ENCODE assay signal across 8 cellular contexts in the genomic region with DNA sequence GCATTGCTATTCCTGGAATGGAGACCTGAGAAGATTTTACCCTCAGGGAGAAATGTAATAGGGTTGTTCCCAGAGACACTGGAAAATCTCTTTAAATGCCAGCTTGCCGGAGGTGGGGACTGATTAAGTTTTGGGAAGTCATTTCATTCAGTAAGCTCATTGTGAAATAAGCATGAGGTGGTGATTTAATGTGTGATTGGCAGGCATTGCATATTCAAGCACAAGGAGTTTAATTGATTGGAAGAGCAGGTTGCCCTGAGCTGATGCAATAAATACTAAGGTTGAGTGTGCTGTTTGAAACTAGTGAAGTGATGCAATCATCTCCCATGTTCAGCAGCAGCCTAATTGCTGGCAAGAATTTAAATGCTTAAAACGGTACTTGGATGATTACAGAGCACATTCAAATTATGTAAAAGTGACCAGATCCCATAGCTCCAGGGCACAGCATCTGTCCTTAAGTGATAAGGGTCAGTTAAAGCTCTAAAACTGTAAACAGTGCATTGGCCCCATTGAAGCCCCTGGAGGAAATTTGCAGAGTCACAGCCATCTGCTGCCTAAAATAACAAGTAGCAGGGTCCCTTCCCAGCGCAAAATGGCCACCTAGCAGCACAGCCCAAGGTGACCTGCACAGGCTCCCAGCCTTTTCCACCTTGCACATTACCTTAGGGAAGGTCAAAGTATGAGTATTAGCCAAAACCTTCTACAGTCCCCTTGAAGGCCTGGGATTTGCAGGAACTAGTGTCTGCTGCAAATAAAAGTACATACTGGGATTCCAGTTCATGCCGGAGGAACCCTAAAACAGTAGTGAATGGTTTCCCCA.
DNase-seq lines count a peak whose midpoint lies in the region; ATAC-seq and TF ChIP-seq lines count a peak whose summit lies in the region.

No MANE protein-coding gene starts in this region.

- no peak for TF ChIP-seq CTCF in lower lobe of right lung (IDR thresholded peaks at IDR 0.05)
- TF ChIP-seq CTCF in adrenal gland (IDR thresholded peaks at IDR 0.05), result no peak

- peak; percentile 69 to 88 for ATAC-seq in lower lobe of right lung
- ATAC-seq in T-cell (replicated peaks in 1 of 4), result no peak
- no peak for ATAC-seq in GM19395 (IDR thresholded peaks at IDR 0.05; ENCODE audit: unreplicated experiment)

- peak overlapping the region; percentile 86 for H3K27ac Mint-ChIP-seq in activated naive CD8-positive, alpha-beta T cell treated with anti-CD3 and anti-CD28 coated beads for 36 hours
- no peak overlapping the region for H3K27ac Mint-ChIP-seq in T-cell

- H3K27ac ChIP-seq in lower lobe of right lung (no peak overlapping the region), adrenal gland (no peak overlapping the region)

- no peak overlapping the region for H3K4me3 Mint-ChIP-seq in activated naive CD8-positive, alpha-beta T cell treated with anti-CD3 and anti-CD28 coated beads for 36 hours
- H3K4me3 Mint-ChIP-seq in T-cell, result no peak overlapping the region

- no peak for TF ChIP-seq POLR2A in adrenal gland (IDR thresholded peaks at IDR 0.05)

- DNase-seq in ELR (ENCODE audit: low read depth) (peak; percentile 54), NCI-H146 treated with DMSO at 0.1 percent for 48 hours (lab: John Stamatoyannopoulos, UW; ENCODE audit: unreplicated experiment) (peak; percentile 84), lower lobe of right lung (no peak), T-cell (no peak), hippocampal formation (lab: John Stamatoyannopoulos, UW) (no peak), adrenal gland (no peak)
- peak; percentile 6 for DNase-seq in activated naive CD8-positive, alpha-beta T cell treated with anti-CD3 and anti-CD28 coated beads for 36 hours

- H3K36me3 Mint-ChIP-seq in activated naive CD8-positive, alpha-beta T cell treated with anti-CD3 and anti-CD28 coated beads for 36 hours, result peaks cover 5% of the 10 kb centered on the region
- H3K36me3 Mint-ChIP-seq in T-cell, result no peaks in the 10 kb centered on the region

- H3K9me3 Mint-ChIP-seq in activated naive CD8-positive, alpha-beta T cell treated with anti-CD3 and anti-CD28 coated beads for 36 hours, result peaks cover 3% of the 10 kb centered on the region
- no peaks in the 10 kb centered on the region for H3K9me3 Mint-ChIP-seq in T-cell

- H3K36me3 ChIP-seq in lower lobe of right lung (no peaks in the 10 kb centered on the region), adrenal gland (replicated peaks in 1 of 2) (no peaks in the 10 kb centered on the region)

- H3K27me3 ChIP-seq in lower lobe of right lung (ENCODE audit: low read depth) (no peaks in the 10 kb centered on the region), adrenal gland (no peaks in the 10 kb centered on the region)

- CTCF ChIA-PET in T-cell (lab: Charles Lee), result interaction anchor here in 1 of 2 donors (0.5 kb wide), 1 partner anchor 166 kb away, joined by 4 read pairs; no protein-coding TSS in a partner anchor

- H3K9me3 ChIP-seq in lower lobe of right lung (no peaks in the 10 kb centered on the region), adrenal gland (replicated peaks in 1 of 3) (no peaks in the 10 kb centered on the region)

- intact Hi-C loops in lower lobe of right lung (cut with DNase I) (no loop called here), adrenal gland (cut with DNase I) (no loop called here)

- H3K27me3 Mint-ChIP-seq in activated naive CD8-positive, alpha-beta T cell treated with anti-CD3 and anti-CD28 coated beads for 36 hours, result peaks cover 13% of the 10 kb centered on the region
- H3K27me3 Mint-ChIP-seq in T-cell, result peaks cover 11 to 14% of the 10 kb centered on the region in 2 donors

- WGBS in adrenal gland, 4 donors, result 69 to 75% (median 73%) methylated on average over 4 of the region's 4 CpGs

- H3K4me1 ChIP-seq in lower lobe of right lung (peaks cover 13% of the 10 kb centered on the region), adrenal gland (replicated peaks in 1 of 2) (no peaks in the 10 kb centered on the region)

- POLR2A ChIA-PET in T-cell (lab: Charles Lee), result no interaction called here

- peaks cover 13% of the 10 kb centered on the region for H3K4me1 Mint-ChIP-seq in activated naive CD8-positive, alpha-beta T cell treated with anti-CD3 and anti-CD28 coated beads for 36 hours
- no peaks in the 10 kb centered on the region for H3K4me1 Mint-ChIP-seq in T-cell

- H3K4me3 ChIP-seq in lower lobe of right lung (no peak overlapping the region), adrenal gland (no peak overlapping the region)

Comparison
In these comparisons a context has a peak if more than half of its experiments do, and no peak if none do; other contexts are left out.
1. DNase-seq: peak in ELR (single experiment), NCI-H146 treated with DMSO at 0.1 percent for 48 hours (single experiment) and activated naive CD8-positive, alpha-beta T cell treated with anti-CD3 and anti-CD28 coated beads for 36 hours (single experiment); none in lower lobe of right lung (single experiment), T-cell (0 of 34), hippocampal formation (0 of 2) and adrenal gland (0 of 7).
2. ATAC-seq: peak in lower lobe of right lung (2 of 2); none in T-cell (0 of 4) and GM19395 (single experiment).